Comparison of ENCODE assay signal across 27 cellular contexts in the genomic region with DNA sequence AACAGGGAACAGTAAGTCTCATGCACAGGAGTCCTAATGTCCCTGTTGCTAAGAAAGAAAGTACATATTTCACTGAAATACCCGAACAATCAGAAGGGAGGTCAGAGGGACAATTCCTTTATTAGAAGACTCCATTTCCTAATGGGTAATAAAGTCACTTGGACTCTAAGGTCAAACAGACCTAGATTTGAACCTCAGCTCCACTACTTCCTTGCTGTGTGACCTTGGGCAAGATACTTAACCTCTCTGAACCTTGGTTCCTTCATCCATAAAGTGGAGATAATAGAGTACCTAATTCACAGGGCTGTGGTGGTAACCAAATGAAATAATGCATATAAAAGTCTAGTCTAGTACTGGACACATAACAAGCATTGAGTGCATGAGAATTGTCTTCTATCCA. TPM values are rescaled to one million over a fixed set of nuclear protein-coding genes. Genes with fewer than 3 reads are reported as not detected.
DNase-seq lines count a peak whose midpoint lies in the region; ATAC-seq, FAIRE-seq and TF ChIP-seq lines count a peak whose summit lies in the region.
"Had no signal": no experiment of that assay in that cellular context is flagged by ENCODE, and none has a peak within 500 bp of the region (broad histone marks: within the 10 kb centered on the region; RNA-seq: fewer than 3 reads in every experiment).

No MANE protein-coding gene starts in this region.

- H4K20me1 ChIP-seq in mammary epithelial cell (ENCODE audit: insufficient read depth, low read length) (no peaks in the 10 kb centered on the region), H1 (replicated peaks in 1 of 2; ENCODE audit: control insufficient read depth in 1 of 2, insufficient read depth in 2 of 2, low read length in 2 of 2) (no peaks in the 10 kb centered on the region), Karpas-422 (ENCODE audit: insufficient read depth, low read depth, low read length) (peaks cover 5% of the 10 kb centered on the region; the same call in 1 of the 2 replicates)
- H4K20me1 ChIP-seq: BLaER1 treated with 17β-estradiol and CSF1 and Interleukin-3, amounts not matched to agents 10 nM and 100 nM had no signal

- H3K9me3 ChIP-seq in breast epithelium = no peaks in the 10 kb centered on the region
- no peaks in the 10 kb centered on the region for H3K9me3 ChIP-seq in mammary epithelial cell (replicated peaks; ENCODE audit: insufficient read depth, low read length)
- no peaks in the 10 kb centered on the region for H3K9me3 ChIP-seq in adipocyte (ENCODE audit: control insufficient read depth, low read length)
- no peaks in the 10 kb centered on the region for H3K9me3 ChIP-seq in H1 (ENCODE audit: insufficient read depth in 2 of 2, low read depth in 1 of 2, low read length in 1 of 2)
- H3K9me3 ChIP-seq in thoracic aorta = no peaks in the 10 kb centered on the region
- H3K9me3 ChIP-seq in Karpas-422 (ENCODE audit: low read length) = no peaks in the 10 kb centered on the region
- H3K9me3 ChIP-seq: BE2C; BLaER1 treated with 17β-estradiol and CSF1 and Interleukin-3, amounts not matched to agents 10 nM and 100 nM had no signal

- no peak overlapping the region for H4K8ac ChIP-seq in H1 (ENCODE audit: extremely low read depth, insufficient read depth, low read length)

- no peaks in the 10 kb centered on the region for H3K9me2 ChIP-seq in Karpas-422 (replicated peaks; ENCODE audit: insufficient read depth, low read length)

- H2BK20ac ChIP-seq in H1 (ENCODE audit: low read length) = no peak overlapping the region

- POLR2A ChIA-PET in H1 (lab: Charles Lee; ENCODE audit: partially characterized antibody) = no interaction called here

- H3K9ac ChIP-seq in mammary epithelial cell (ENCODE audit: insufficient read depth, low read length) = no peak overlapping the region
- peak overlapping the region; percentile 25 for H3K9ac ChIP-seq in adipocyte (ENCODE audit: low read length)
- no peak overlapping the region for H3K9ac ChIP-seq in H1 (replicated peaks in 1 of 4; ENCODE audit: extremely low read depth in 1 of 4, low read depth in 3 of 4, low read length in 3 of 4)
- H3K9ac ChIP-seq in Karpas-422 (ENCODE audit: low read length) = no peak overlapping the region
- H3K9ac ChIP-seq: BLaER1 treated with 17β-estradiol and CSF1 and Interleukin-3, amounts not matched to agents 10 nM and 100 nM; GM23248 had no signal

- H3K4me3 ChIP-seq in breast epithelium (no peak overlapping the region), mammary epithelial cell (replicated peaks in 1 of 3; ENCODE audit: insufficient read depth in 1 of 3, low read depth in 2 of 3, low read length in 3 of 3) (no peak overlapping the region), adipocyte (ENCODE audit: low read length) (no peak overlapping the region), H1 (ENCODE audit: extremely low read depth in 1 of 4, insufficient read depth in 2 of 4, low read depth in 3 of 4, low read length in 4 of 4) (no peak overlapping the region), thoracic aorta (no peak overlapping the region), Karpas-422 (ENCODE audit: low read length) (no peak overlapping the region)
- H3K4me3 ChIP-seq: BLaER1 treated with 17β-estradiol and CSF1 and Interleukin-3, amounts not matched to agents 10 nM and 100 nM; GM23248 had no signal

- ATAC-seq in thoracic aorta (ENCODE audit: insufficient number of reproducible peaks, low FRiP score, low read depth) (no peak), left ventricle myocardium superior (no peak)

- no TSS peak for BruUV-seq in mammary epithelial cell (replicated peaks; lab: Mats Ljungman, UMichigan)

- no peak overlapping the region for H2BK12ac ChIP-seq in H1 (ENCODE audit: low read depth, low read length)

- no peak for DNase-seq in breast epithelium (ENCODE audit: low spot score in 2 of 2)
- no peak for DNase-seq in mammary epithelial cell
- DNase-seq in adipocyte (ENCODE audit: low read depth) = no peak
- DNase-seq in H1 (ENCODE audit: low read depth in 1 of 2, low spot score in 2 of 2) = no peak
- no peak for DNase-seq in thoracic aorta (ENCODE audit: low spot score)
- DNase-seq in left ventricle myocardium superior = no peak
- DNase-seq in Karpas-422 = no peak
- no peak for DNase-seq in GDM1 (lab: John Stamatoyannopoulos, UW)
- DNase-seq: ACHN; AML-193; BE2C; CD4-positive, alpha-beta T cell; CD8-positive, alpha-beta memory T cell; DMS 273 treated with DMSO at 0.1 percent for 48 hours; DMS79; GF-D8; HFFc6 had no signal

- H2BK15ac ChIP-seq in H1 (ENCODE audit: low read length) = no peak overlapping the region

- no peaks in the 10 kb centered on the region for H3K23me2 ChIP-seq in H1 (ENCODE audit: low read depth, low read length)

- dilution Hi-C loops in mammary epithelial cell (cut with HindIII; ENCODE audit: low sequenced_read_pairs) = no loop called here

- no peak overlapping the region for H2BK120ac ChIP-seq in H1 (replicated peaks; ENCODE audit: low read depth, low read length)

- no peak for TF ChIP-seq RAD21 in H1 (IDR thresholded peaks at IDR 0.05 in 1 of 2, conservative IDR thresholded peaks at IDR 0.05 in 1 of 2; ENCODE audit: low read depth in 2 of 2, low read length in 2 of 2)

- no peaks in the 10 kb centered on the region for H3K79me1 ChIP-seq in H1 (ENCODE audit: low read depth, low read length)

- H2AFZ ChIP-seq in mammary epithelial cell (ENCODE audit: low read depth, low read length) = no peak overlapping the region
- no peak overlapping the region for H2AFZ ChIP-seq in H1 (ENCODE audit: low read length)
- H2AFZ ChIP-seq in Karpas-422 (ENCODE audit: low read length) = no peak overlapping the region
- H2AFZ ChIP-seq: GM23248 had no signal

- TF ChIP-seq CTCF in breast epithelium (IDR thresholded peaks at IDR 0.05) (no peak), mammary epithelial cell (conservative IDR thresholded peaks at IDR 0.05 in 1 of 2, IDR thresholded peaks at IDR 0.05 in 1 of 2; ENCODE audit: extremely low read depth in 1 of 2, insufficient read depth in 1 of 2, low read depth in 1 of 2, low read length in 2 of 2) (no peak), H1 (IDR thresholded peaks at IDR 0.05; ENCODE audit: control extremely low read depth in 1 of 3, insufficient read depth in 1 of 3, low read depth in 1 of 3, low read length in 3 of 3) (no peak), thoracic aorta (IDR thresholded peaks at IDR 0.05) (no peak)

- no peaks in the 10 kb centered on the region for H3K27me3 ChIP-seq in breast epithelium
- no peaks in the 10 kb centered on the region for H3K27me3 ChIP-seq in mammary epithelial cell (ENCODE audit: insufficient read depth, low read length)
- no peaks in the 10 kb centered on the region for H3K27me3 ChIP-seq in adipocyte (replicated peaks; ENCODE audit: control insufficient read depth, insufficient read depth, low read length)
- H3K27me3 ChIP-seq in H1 (replicated peaks in 1 of 4; ENCODE audit: control insufficient read depth in 3 of 4, extremely low read depth in 1 of 4, insufficient read depth in 3 of 4, low read length in 3 of 4) = peaks cover 0 to 2% (median 0%) of the 10 kb centered on the region in 4 experiments; a peak in 3 of 7 replicates
- no peaks in the 10 kb centered on the region for H3K27me3 ChIP-seq in thoracic aorta (replicated peaks; ENCODE audit: insufficient read depth)
- H3K27me3 ChIP-seq in Karpas-422 (ENCODE audit: low read length) = no peaks in the 10 kb centered on the region
- H3K27me3 ChIP-seq: BE2C; BLaER1 treated with 17β-estradiol and CSF1 and Interleukin-3, amounts not matched to agents 10 nM and 100 nM had no signal

- in situ Hi-C loops in mammary epithelial cell (cut with MboI; ENCODE audit: low sequenced_read_pairs in 2 of 2) = no loop called here

- no peak overlapping the region for H3K14ac ChIP-seq in H1 (ENCODE audit: insufficient read length)

- no peak overlapping the region for H3K56ac ChIP-seq in H1 (replicated peaks; ENCODE audit: insufficient read length, low read depth, low read length)

- no peak overlapping the region for H4K5ac ChIP-seq in H1 (ENCODE audit: insufficient read length, low read depth, low read length)

- intact Hi-C loops in breast epithelium (cut with DNase I; ENCODE audit: low total_unique reads) (no loop called here), mammary epithelial cell (cut with micrococcal nuclease) (loop anchor here (5.0 kb wide), 1 partner anchor 956 kb away; no protein-coding TSS in a partner anchor), left ventricle myocardium superior (cut with micrococcal nuclease) (no loop called here)

- H4K91ac ChIP-seq in H1 (replicated peaks; ENCODE audit: insufficient read length, low read length) = no peak overlapping the region

- TF ChIP-seq POLR2A in breast epithelium (IDR thresholded peaks at IDR 0.05) = no peak
- TF ChIP-seq POLR2A in H1 (IDR thresholded peaks at IDR 0.05; ENCODE audit: control extremely low read depth in 1 of 2, low read depth in 2 of 2, low read length in 2 of 2) = no peak

- H3K27ac ChIP-seq in breast epithelium (peak overlapping the region; percentile 77 to 82), mammary epithelial cell (ENCODE audit: insufficient read depth, low read depth, low read length) (no peak overlapping the region), H1 (ENCODE audit: low read depth, low read length) (no peak overlapping the region), thoracic aorta (peak overlapping the region; percentile 3 to 31), Karpas-422 (ENCODE audit: low read length) (no peak overlapping the region)
- H3K27ac ChIP-seq: 22Rv1; BLaER1 treated with 17β-estradiol and CSF1 and Interleukin-3, amounts not matched to agents 10 nM and 100 nM; GM23248 had no signal

- H3K4me1 ChIP-seq in breast epithelium (no peaks in the 10 kb centered on the region), mammary epithelial cell (ENCODE audit: insufficient read depth, low read length) (no peaks in the 10 kb centered on the region), adipocyte (ENCODE audit: control insufficient read depth, insufficient read depth, low read length) (peaks cover 54% of the 10 kb centered on the region), H1 (replicated peaks in 1 of 4; ENCODE audit: control insufficient read depth in 3 of 4, insufficient read depth in 4 of 4, low read length in 3 of 4) (no peaks in the 10 kb centered on the region), thoracic aorta (ENCODE audit: control insufficient read depth in 1 of 2, low read depth in 2 of 2) (peaks cover 4 to 38% of the 10 kb centered on the region in 2 donors), Karpas-422 (ENCODE audit: low read length) (no peaks in the 10 kb centered on the region)

- no peak overlapping the region for H3K23ac ChIP-seq in H1 (ENCODE audit: insufficient read length)

- H3K18ac ChIP-seq in H1 (ENCODE audit: extremely low read depth, low read length) = no peak overlapping the region

- whole genome bisulfite sequencing in mammary epithelial cell (ENCODE audit: low coverage, missing lambda C conversion rate) = 92% methylated on average over 1 of the region's 1 CpG
- 75% methylated on average over 1 of the region's 1 CpG; no CpG with 5 or more reads in 1 of the 2 experiments for WGBS in H1 (ENCODE audit: extremely low coverage in 1 of 2, insufficient coverage in 1 of 2, insufficient read length in 1 of 2, insufficient replicate concordance in 2 of 2, low coverage in 1 of 2, low lambda C conversion rate in 2 of 2, missing lambda C conversion rate in 1 of 2), 2 experiments

- no peak for TF ChIP-seq EP300 in H1 (IDR thresholded peaks at IDR 0.05; ENCODE audit: borderline replicate concordance in 1 of 2, low read depth in 2 of 2, low read length in 2 of 2)

- H3K36me3 ChIP-seq in breast epithelium (no peaks in the 10 kb centered on the region), mammary epithelial cell (ENCODE audit: insufficient read depth, low read length) (no peaks in the 10 kb centered on the region), adipocyte (ENCODE audit: control insufficient read depth, insufficient read depth, low read length, severe bottlenecking) (no peaks in the 10 kb centered on the region), H1 (ENCODE audit: control insufficient read depth in 2 of 4, insufficient read depth in 4 of 4, low read length in 3 of 4) (no peaks in the 10 kb centered on the region), thoracic aorta (no peaks in the 10 kb centered on the region), Karpas-422 (ENCODE audit: insufficient read depth, low read length) (no peaks in the 10 kb centered on the region)
- H3K36me3 ChIP-seq: BE2C; BLaER1 treated with 17β-estradiol and CSF1 and Interleukin-3, amounts not matched to agents 10 nM and 100 nM had no signal

- no peak overlapping the region for H3K4ac ChIP-seq in H1 (replicated peaks; ENCODE audit: insufficient read length, low read depth, low read length)

- H3K4me2 ChIP-seq in mammary epithelial cell (ENCODE audit: insufficient read depth, low read depth, low read length) (no peak overlapping the region), H1 (ENCODE audit: insufficient read depth in 1 of 2, low read depth in 2 of 2, low read length in 2 of 2) (no peak overlapping the region), Karpas-422 (ENCODE audit: low read depth, low read length, poor library complexity, severe bottlenecking) (no peak overlapping the region)
- H3K4me2 ChIP-seq: BLaER1 treated with 17β-estradiol and CSF1 and Interleukin-3, amounts not matched to agents 10 nM and 100 nM had no signal

- no peak overlapping the region for H2BK5ac ChIP-seq in H1 (ENCODE audit: low read depth, low read length)

- CTCF ChIA-PET in mammary epithelial cell (lab: Charles Lee; ENCODE audit: low non-redundant PET) (no interaction called here), H1 (lab: Charles Lee; ENCODE audit: partially characterized antibody) (interaction anchor here (1.1 to 5.8 kb wide), 7 partner anchors 12 to 92 kb away, joined by 3 to 57 read pairs (median 18); no protein-coding TSS in a partner anchor)

- FAIRE-seq in H1 (lab: Jason Lieb, UNC) = no peak
- FAIRE-seq: A204.1, D721Med, GM12891, GM18507 had no signal

- H3K79me2 ChIP-seq in mammary epithelial cell (ENCODE audit: insufficient read depth, low read length) = no peaks in the 10 kb centered on the region
- no peaks in the 10 kb centered on the region for H3K79me2 ChIP-seq in H1 (ENCODE audit: control insufficient read depth in 1 of 2, insufficient read depth in 2 of 2, low read length in 2 of 2)
- no peaks in the 10 kb centered on the region for H3K79me2 ChIP-seq in Karpas-422 (ENCODE audit: low read length)

- no peak overlapping the region for H2AK5ac ChIP-seq in H1 (ENCODE audit: low read depth, low read length)

RNA-seq across cellular contexts. Expression of gene HABP2, which starts 29.2 kb away (rescaled TPM):
- total RNA-seq in breast epithelium = under 1 TPM in 2 of 3 donors, not detected in 1; 0.29 to 0.66 TPM
- total RNA-seq in mammary epithelial cell = not detected
- not detected for polyA plus RNA-seq in mammary epithelial cell
- not detected for polyA minus RNA-seq in mammary epithelial cell
- total RNA-seq in H1 (2021; fragmentation: NEBNext Ultra II Directional; extraction: Animal tissue kit (Norgen Biotek cat#: 25700)) = not detected in 2 replicates
- not detected in 2 replicates for polyA plus RNA-seq in H1 (2011; rRNA removed)
- not detected for polyA plus RNA-seq in H1 (2011; cell fraction: cytosol; rRNA removed)
- not detected for polyA plus RNA-seq in H1 (2011; cell fraction: nucleus; rRNA removed)
- polyA plus RNA-seq in H1 (2012, experiment 1 of 2) = not detected in 4 replicates
- 0.05 TPM for polyA plus RNA-seq in H1 (2012, experiment 2 of 2)
- not detected for polyA plus RNA-seq in H1 (2013, experiment 1 of 2)
- not detected for polyA plus RNA-seq in H1 (2013, experiment 2 of 2)
- polyA minus RNA-seq in H1 (2011; rRNA and poly(A)+ RNA removed) = not detected in 2 replicates
- polyA minus RNA-seq in H1 (2011; cell fraction: cytosol; rRNA and poly(A)+ RNA removed) = not detected
- not detected for polyA minus RNA-seq in H1 (2011; cell fraction: nucleus; rRNA and poly(A)+ RNA removed)
- total RNA-seq in thoracic aorta = not detected
- not detected for total RNA-seq in left ventricle myocardium superior
- not detected in 2 replicates for total RNA-seq in Karpas-422 (2014; rRNA removed; shearing (Covaris generic); ENCODE audit: low replicate concordance)
- total RNA-seq: CD4-positive, alpha-beta T cell; CD8-positive, alpha-beta memory T cell; GM23248; H4; H9; HFFc6 had no signal
- polyA plus RNA-seq: CD14-positive monocyte; CD8-positive, alpha-beta memory T cell; GM23248 had no signal

Comparison
In these comparisons a context has a peak if more than half of its experiments do, and no peak if none do; other contexts are left out.
1. H3K27ac ChIP-seq: peak in breast epithelium (2 of 2) and thoracic aorta (2 of 2); none in mammary epithelial cell (single experiment), H1 (single experiment) and Karpas-422 (single experiment).